ENCODE assay signal across 8 cellular contexts in genomic region chr3:57556459-57557087, GRCh38. TPM values are rescaled to one million over a fixed set of nuclear protein-coding genes. Genes with fewer than 3 reads are reported as not detected.
DNase-seq lines count a peak whose midpoint lies in the region; ATAC-seq and TF ChIP-seq lines count a peak whose summit lies in the region.

No MANE protein-coding gene starts in this region.

- H3K4me1 Mint-ChIP-seq in activated T-helper 2 cell treated with anti-CD3 and anti-CD28 coated beads, Interferon-gamma antibody, Interleukin-2, Interleukin-4, amounts not matched to agents 10 μg/mL and 5 μg/mL and 100 μg/mL, durations not matched to agents 14 hours and 24 hours and 36 hours (ENCODE audit: low read depth): peaks cover 43% of the 10 kb centered on the region

- H3K27me3 Mint-ChIP-seq in activated T-helper 2 cell treated with anti-CD3 and anti-CD28 coated beads, Interferon-gamma antibody, Interleukin-2, Interleukin-4, amounts not matched to agents 10 μg/mL and 5 μg/mL and 100 μg/mL, durations not matched to agents 14 hours and 24 hours and 36 hours (ENCODE audit: low read depth): no peaks in the 10 kb centered on the region

- peak; percentile 30 for ATAC-seq in GM21786 (IDR thresholded peaks at IDR 0.05; ENCODE audit: unreplicated experiment)

- H3K4me3 Mint-ChIP-seq in activated T-helper 2 cell treated with anti-CD3 and anti-CD28 coated beads, Interferon-gamma antibody, Interleukin-2, Interleukin-4, amounts not matched to agents 10 μg/mL and 5 μg/mL and 100 μg/mL, durations not matched to agents 14 hours and 24 hours and 36 hours (ENCODE audit: low read depth): peak overlapping the region; percentile 88

- H3K4me3 ChIP-seq in GM12865 (ENCODE audit: low read depth, low read length): peak overlapping the region; percentile 72

- peaks cover 46% of the 10 kb centered on the region for H3K36me3 Mint-ChIP-seq in activated T-helper 2 cell treated with anti-CD3 and anti-CD28 coated beads, Interferon-gamma antibody, Interleukin-2, Interleukin-4, amounts not matched to agents 10 μg/mL and 5 μg/mL and 100 μg/mL, durations not matched to agents 14 hours and 24 hours and 36 hours (ENCODE audit: low read depth)

- no peak for DNase-seq in GM12865 (ENCODE audit: low read depth)
- DNase-seq in LHCN-M2 (ENCODE audit: low read depth): peak; percentile 20
- DNase-seq in activated T-helper 2 cell treated with anti-CD3 and anti-CD28 coated beads, Interferon-gamma antibody, Interleukin-2, Interleukin-4, amounts not matched to agents 10 μg/mL and 5 μg/mL and 100 μg/mL, durations not matched to agents 14 hours and 24 hours and 36 hours (ENCODE audit: low spot score): no peak
- peak; percentile 25 for DNase-seq in glomerular visceral epithelial cell (ENCODE audit: extremely low spot score)
- peak; percentile 86 for DNase-seq in posterior vena cava (ENCODE audit: low spot score)
- no peak for DNase-seq in NCI-H524 treated with DMSO at 0.1 percent for 48 hours (lab: John Stamatoyannopoulos, UW)
- no peak for DNase-seq in SKM-1 treated with dmso at 0.1 percent for 144 hours (lab: John Stamatoyannopoulos, UW; ENCODE audit: unreplicated experiment)

- peak overlapping the region; percentile 98 for H3K27ac Mint-ChIP-seq in activated T-helper 2 cell treated with anti-CD3 and anti-CD28 coated beads, Interferon-gamma antibody, Interleukin-2, Interleukin-4, amounts not matched to agents 10 μg/mL and 5 μg/mL and 100 μg/mL, durations not matched to agents 14 hours and 24 hours and 36 hours

- TF ChIP-seq CTCF in GM12865 (IDR thresholded peaks at IDR 0.05; ENCODE audit: insufficient read depth, low read depth, low read length, missing control alignments): no peak

- intact Hi-C loops in activated T-helper 2 cell treated with anti-CD3 and anti-CD28 coated beads, Interferon-gamma antibody, Interleukin-2, Interleukin-4, amounts not matched to agents 10 μg/mL and 5 μg/mL and 100 μg/mL, durations not matched to agents 14 hours and 24 hours and 36 hours (cut with micrococcal nuclease): loop anchor here (1.0 to 5.0 kb wide), 4 partner anchors 41 to 384 kb away; partner anchors contain the start of genes ARF4, DENND6A and SLMAP
- intact Hi-C loops in posterior vena cava (cut with DNase I): no loop called here

- H3K9me3 Mint-ChIP-seq in activated T-helper 2 cell treated with anti-CD3 and anti-CD28 coated beads, Interferon-gamma antibody, Interleukin-2, Interleukin-4, amounts not matched to agents 10 μg/mL and 5 μg/mL and 100 μg/mL, durations not matched to agents 14 hours and 24 hours and 36 hours: no peaks in the 10 kb centered on the region

RNA-seq across cellular contexts. Expression of gene PDE12, which starts 0.5 kb away (rescaled TPM):
- total RNA-seq in LHCN-M2 (2014; rRNA removed) (22.7 and 25.3 TPM in 2 replicates), posterior vena cava (10 to 100 TPM; 16.4 to 17.9 TPM)
- 7.8 TPM for polyA plus RNA-seq in LHCN-M2 (2012)
- total RNA-seq in activated T-helper 2 cell treated with anti-CD3 and anti-CD28 coated beads, Interferon-gamma antibody, Interleukin-2, Interleukin-4, amounts not matched to agents 10 μg/mL and 5 μg/mL and 100 μg/mL, durations not matched to agents 14 hours and 24 hours and 36 hours: 26.4 and 28.1 TPM in 2 replicates

RNA-seq across cellular contexts. Expression of gene DNAH12, which starts 12.4 kb away (rescaled TPM):
- total RNA-seq in LHCN-M2 (2014; rRNA removed) (0.77 and 1.6 TPM in 2 replicates), posterior vena cava (under 1 TPM; 0.05 to 0.19 TPM)
- polyA plus RNA-seq in LHCN-M2 (2012): 0.06 TPM
- total RNA-seq in activated T-helper 2 cell treated with anti-CD3 and anti-CD28 coated beads, Interferon-gamma antibody, Interleukin-2, Interleukin-4, amounts not matched to agents 10 μg/mL and 5 μg/mL and 100 μg/mL, durations not matched to agents 14 hours and 24 hours and 36 hours: 0.11 TPM in 1 of 2 replicates, not detected in the other

RNA-seq across cellular contexts. Expression of gene ARF4, which starts 40.6 kb away (rescaled TPM):
- 266 and 275 TPM in 2 replicates for total RNA-seq in LHCN-M2 (2014; rRNA removed)
- 359 TPM for polyA plus RNA-seq in LHCN-M2 (2012)
- total RNA-seq in activated T-helper 2 cell treated with anti-CD3 and anti-CD28 coated beads, Interferon-gamma antibody, Interleukin-2, Interleukin-4, amounts not matched to agents 10 μg/mL and 5 μg/mL and 100 μg/mL, durations not matched to agents 14 hours and 24 hours and 36 hours: 93.6 and 95.6 TPM in 2 replicates
- 100 to 1,000 TPM; 152 to 191 TPM for total RNA-seq in posterior vena cava

Comparison
In these comparisons a context has a peak if more than half of its experiments do, and no peak if none do; other contexts are left out.
1. DNase-seq: peak in LHCN-M2 (single experiment), glomerular visceral epithelial cell (single experiment) and posterior vena cava (single experiment); none in GM12865 (single experiment), activated T-helper 2 cell treated with anti-CD3 and anti-CD28 coated beads, Interferon-gamma antibody, Interleukin-2, Interleukin-4, amounts not matched to agents 10 μg/mL and 5 μg/mL and 100 μg/mL, durations not matched to agents 14 hours and 24 hours and 36 hours (single experiment), NCI-H524 treated with DMSO at 0.1 percent for 48 hours (single experiment) and SKM-1 treated with dmso at 0.1 percent for 144 hours (single experiment).